Comparison of ENCODE assay signal across 8 cellular contexts in the genomic region with DNA sequence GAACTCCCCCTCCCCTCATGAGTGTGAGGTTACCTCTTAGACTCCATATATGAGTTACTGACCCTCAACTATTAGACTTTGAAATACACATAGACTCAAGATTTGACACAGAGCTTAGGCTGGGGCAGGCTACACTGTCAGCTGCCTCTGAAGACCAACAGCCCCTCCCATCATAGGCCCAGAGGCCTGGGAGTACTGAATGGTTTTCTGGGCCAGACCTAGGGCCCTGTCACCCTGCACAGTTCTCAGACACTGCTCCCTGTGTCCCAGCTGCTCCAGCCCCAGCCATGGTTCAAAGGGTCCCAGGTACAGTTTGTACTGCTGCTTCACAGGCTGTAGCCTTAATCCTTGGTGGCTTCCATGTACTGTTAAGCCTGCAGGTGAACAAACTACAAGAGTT.
"Had no signal": no experiment of that assay in that cellular context is flagged by ENCODE, and none has a peak within 500 bp of the region (broad histone marks: within the 10 kb centered on the region; RNA-seq: fewer than 3 reads in every experiment).

No MANE protein-coding gene starts in this region.

- FAIRE-seq: G401.6, GM12878, GM12891, GM12892, GM18507, GM19239 had no signal

- ATAC-seq: GM12878 had no signal

- H3K4me3 ChIP-seq: GM12878 had no signal

- DNase-seq: GDM1, GF-D8 had no signal
